ENCODE assay signal across 8 cellular contexts in the genomic region with DNA sequence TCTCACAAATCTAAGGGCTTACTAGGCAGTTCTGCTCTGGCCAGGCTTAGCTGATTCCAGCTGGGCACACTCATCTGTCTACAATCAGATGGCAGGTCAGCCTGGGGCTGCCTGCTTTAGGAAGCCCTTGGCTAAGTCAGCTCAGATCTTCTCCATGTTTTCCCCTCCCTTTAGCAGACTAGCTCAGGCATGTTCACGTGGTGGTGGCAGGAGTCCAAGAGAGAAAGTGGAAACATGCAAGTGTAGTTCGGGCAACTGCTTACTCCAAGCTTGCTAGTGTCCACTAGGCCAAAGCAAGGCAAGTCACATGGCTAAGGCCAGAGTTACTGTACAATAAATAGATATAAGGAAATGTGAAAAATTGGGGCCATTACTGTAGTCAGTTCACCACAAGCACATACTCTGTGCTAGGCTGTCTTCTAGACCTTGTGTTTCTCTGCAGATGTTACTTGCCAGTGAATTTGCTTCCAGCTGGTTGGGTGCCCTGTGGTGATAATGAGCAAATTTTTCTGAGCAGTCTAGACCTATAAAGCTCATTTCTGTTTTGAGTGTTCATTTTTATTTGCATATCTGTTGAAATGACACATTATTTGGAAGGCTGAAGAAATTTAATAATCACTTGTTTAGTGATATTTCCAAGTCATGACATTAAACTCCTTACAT. TPM values are rescaled to one million over a fixed set of nuclear protein-coding genes. Genes with fewer than 3 reads are reported as not detected.
A peak's percentile ranks its signal among the peaks of the same experiment; 100 is the strongest.
DNase-seq lines count a peak whose midpoint lies in the region; ATAC-seq and TF ChIP-seq lines count a peak whose summit lies in the region.

No MANE protein-coding gene starts in this region.

- no peaks in the 10 kb centered on the region for H3K27me3 ChIP-seq in gastrocnemius medialis
- no peaks in the 10 kb centered on the region for H3K27me3 ChIP-seq in CD4-positive, alpha-beta memory T cell (ENCODE audit: insufficient read depth, low read length)

- DNase-seq in H4 (ENCODE audit: low spot score) = peak; percentile 67
- peak in 50 of 58 donors; percentile 2 to 78 (median 34) for DNase-seq in anterior cingulate cortex (lab: John Stamatoyannopoulos, UW)
- DNase-seq in left ventricle myocardium superior = peak; percentile 68
- peak; percentile 50 to 67 for DNase-seq in gastrocnemius medialis
- DNase-seq in Kasumi-1 (lab: John Stamatoyannopoulos, UW) = no peak
- no peak for DNase-seq in CD4-positive, alpha-beta memory T cell
- no peak for DNase-seq in activated CD8-positive, alpha-beta memory T cell treated with anti-CD3 and anti-CD28 coated beads for 24 hours

- no peak for TF ChIP-seq POLR2A in gastrocnemius medialis (IDR thresholded peaks at IDR 0.05)

- no peaks in the 10 kb centered on the region for H3K9me3 ChIP-seq in gastrocnemius medialis
- no peaks in the 10 kb centered on the region for H3K9me3 ChIP-seq in CD4-positive, alpha-beta memory T cell (ENCODE audit: control insufficient read depth in 1 of 2, low read length in 2 of 2)

- no peak overlapping the region for H3K4me3 ChIP-seq in gastrocnemius medialis
- H3K4me3 ChIP-seq in CD4-positive, alpha-beta memory T cell (ENCODE audit: low read length in 2 of 2) = no peak overlapping the region

- TF ChIP-seq CTCF in gastrocnemius medialis (IDR thresholded peaks at IDR 0.05 in 4 of 5, conservative IDR thresholded peaks at IDR 0.05 in 1 of 5) = no peak

- H3K36me3 ChIP-seq in gastrocnemius medialis = no peaks in the 10 kb centered on the region
- no peaks in the 10 kb centered on the region for H3K36me3 ChIP-seq in CD4-positive, alpha-beta memory T cell (ENCODE audit: insufficient read depth, low read length)

- no peak overlapping the region for H3K4me3 Mint-ChIP-seq in CD4-positive, alpha-beta memory T cell

- H3K9me3 Mint-ChIP-seq in CD4-positive, alpha-beta memory T cell = no peaks in the 10 kb centered on the region

- H3K4me1 Mint-ChIP-seq in CD4-positive, alpha-beta memory T cell = peaks cover 0 to 2% (median 0%) of the 10 kb centered on the region in 4 donors

- peak overlapping the region in 1 of 7 donors; percentile 5 for H3K27ac Mint-ChIP-seq in CD4-positive, alpha-beta memory T cell

- H3K4me1 ChIP-seq in gastrocnemius medialis = peaks cover 6 to 7% of the 10 kb centered on the region in 2 donors
- no peaks in the 10 kb centered on the region for H3K4me1 ChIP-seq in CD4-positive, alpha-beta memory T cell (ENCODE audit: insufficient read depth, low read length)

- H3K27me3 Mint-ChIP-seq in CD4-positive, alpha-beta memory T cell = no peaks in the 10 kb centered on the region

- in situ Hi-C loops in gastrocnemius medialis (cut with MboI; ENCODE audit: low sequenced_read_pairs in 4 of 4) = no loop called here

- CTCF ChIA-PET in CD4-positive, alpha-beta memory T cell (lab: Charles Lee; ENCODE audit: partially characterized antibody) = interaction anchor here (0.6 to 2.2 kb wide), 2 partner anchors 28 to 370 kb away, joined by 3 to 13 read pairs; no protein-coding TSS in a partner anchor

- H3K36me3 Mint-ChIP-seq in CD4-positive, alpha-beta memory T cell = peaks cover 7 to 10% of the 10 kb centered on the region in 2 donors

- ATAC-seq in left ventricle myocardium superior (peak; percentile 97), gastrocnemius medialis (peak; percentile 60 to 85), GM21423 (IDR thresholded peaks at IDR 0.05; ENCODE audit: unreplicated experiment) (no peak)

- POLR2A ChIA-PET in CD4-positive, alpha-beta memory T cell (lab: Charles Lee; ENCODE audit: partially characterized antibody) = no interaction called here

- no peak overlapping the region for H3K27ac ChIP-seq in gastrocnemius medialis
- no peak overlapping the region for H3K27ac ChIP-seq in CD4-positive, alpha-beta memory T cell (ENCODE audit: low read depth, low read length)

- intact Hi-C loops in left ventricle myocardium superior (cut with micrococcal nuclease) (no loop called here), gastrocnemius medialis (cut with DNase I; ENCODE audit: low total_unique reads) (loop anchor here (10.0 kb wide), 1 partner anchor 70 kb away; no protein-coding TSS in a partner anchor)
- intact Hi-C loops in CD4-positive, alpha-beta memory T cell (cut with micrococcal nuclease) = no loop called here

RNA-seq across cellular contexts. Expression of gene RECK, which starts 38.3 kb away (rescaled TPM):
- 14.3 and 16.7 TPM in 2 replicates for total RNA-seq in H4 (2014; rRNA removed; shearing (Covaris generic))
- total RNA-seq in left ventricle myocardium superior (4.5 TPM), gastrocnemius medialis (1 to 10 TPM; 2.9 to 4.1 (median 3.5) TPM)
- total RNA-seq in CD4-positive, alpha-beta memory T cell = 10 to 100 TPM; 12.1 to 12.8 TPM
- polyA plus RNA-seq in CD4-positive, alpha-beta memory T cell = 10 to 100 TPM; 15.9 to 26.9 TPM

Comparison
In these comparisons a context has a peak if more than half of its experiments do, and no peak if none do; other contexts are left out.
1. DNase-seq: peak in H4 (single experiment), anterior cingulate cortex (50 of 58), left ventricle myocardium superior (single experiment) and gastrocnemius medialis (2 of 2); none in Kasumi-1 (0 of 2), CD4-positive, alpha-beta memory T cell (0 of 5) and activated CD8-positive, alpha-beta memory T cell treated with anti-CD3 and anti-CD28 coated beads for 24 hours (single experiment).